In the genomic region with DNA sequence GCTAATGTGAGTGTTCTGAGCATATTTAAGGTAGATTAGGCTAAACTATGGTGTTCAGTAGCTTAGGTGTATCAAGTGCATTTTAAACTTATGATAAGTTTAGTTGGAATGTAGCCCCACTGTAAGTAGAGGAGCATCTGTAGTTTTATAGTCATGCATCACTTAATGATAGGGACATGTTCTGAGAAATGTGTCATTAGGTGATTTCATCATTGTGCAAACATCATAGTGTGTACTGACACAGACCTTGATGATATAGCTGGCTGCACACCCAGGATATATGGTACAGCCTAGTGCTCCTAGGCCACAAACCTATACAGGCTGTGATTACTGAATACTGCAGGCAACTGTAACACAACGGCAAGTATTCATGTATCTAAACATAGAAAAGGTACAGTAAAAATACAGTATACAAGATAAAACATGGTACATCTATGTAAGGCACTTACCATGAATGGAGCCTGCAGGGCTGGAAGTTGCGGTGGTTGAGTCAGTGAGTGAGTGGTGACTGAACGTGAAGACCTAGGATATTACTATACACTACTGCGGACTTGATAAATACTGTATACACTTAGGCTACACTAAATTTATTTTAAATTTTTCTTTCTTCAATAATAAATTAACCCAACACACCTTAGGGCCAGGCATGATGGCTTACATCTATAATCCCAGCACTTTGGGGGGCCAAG, we compare ENCODE assay signal across 20 cellular contexts. TPM values are rescaled to one million over a fixed set of nuclear protein-coding genes. Genes with fewer than 3 reads are reported as not detected.
DNase-seq lines count a peak whose midpoint lies in the region; ATAC-seq, FAIRE-seq and TF ChIP-seq lines count a peak whose summit lies in the region.
"Had no signal": no experiment of that assay in that cellular context is flagged by ENCODE, and none has a peak within 500 bp of the region (broad histone marks: within the 10 kb centered on the region; RNA-seq: fewer than 3 reads in every experiment).

No MANE protein-coding gene starts in this region.

- no peaks in the 10 kb centered on the region for H3K27me3 ChIP-seq in PC-3 (ENCODE audit: low read length)
- H3K27me3 ChIP-seq: left lung, thyroid gland had no signal

- ATAC-seq in A549 (peak in 1 of 2 experiments; percentile 60; a peak in 3 of 6 replicates), PC-3 (peak; percentile 99), HG03457 (IDR thresholded peaks at IDR 0.05; ENCODE audit: unreplicated experiment) (no peak), HG02571 (IDR thresholded peaks at IDR 0.05; ENCODE audit: unreplicated experiment) (no peak), HG03045 (IDR thresholded peaks at IDR 0.05; ENCODE audit: unreplicated experiment) (no peak), HG02642 (IDR thresholded peaks at IDR 0.05; ENCODE audit: poor library complexity, unreplicated experiment) (no peak)
- ATAC-seq: left lung, Right ventricle myocardium inferior had no signal

- H3K4me3 ChIP-seq in A549, result no peak overlapping the region
- H3K4me3 ChIP-seq in PC-3 (ENCODE audit: low read length), result no peak overlapping the region
- H3K4me3 ChIP-seq in fibroblast of mammary gland (ENCODE audit: control insufficient read depth, low read depth, low read length), result no peak overlapping the region
- H3K4me3 ChIP-seq: left lung, thyroid gland had no signal

- no peaks in the 10 kb centered on the region for H3K9me2 ChIP-seq in PC-3 (replicated peaks; ENCODE audit: low read length)

- H3F3A ChIP-seq in PC-3 (ENCODE audit: low read length, unreplicated experiment), result peaks cover 9% of the 10 kb centered on the region

- no peaks in the 10 kb centered on the region for H4K20me1 ChIP-seq in PC-3 (ENCODE audit: low read length)

- no peak overlapping the region for H3K27ac ChIP-seq in A549
- peak overlapping the region; percentile 67 for H3K27ac ChIP-seq in PC-3 (ENCODE audit: low read length)
- H3K27ac ChIP-seq: left lung, parathyroid adenoma, thyroid gland had no signal

- no peaks in the 10 kb centered on the region for H3K79me2 ChIP-seq in PC-3 (ENCODE audit: low read length)
- H3K79me2 ChIP-seq: parathyroid adenoma had no signal

- intact Hi-C loops in PC-3 (cut with micrococcal nuclease), result no loop called here

- no peak overlapping the region for H2AFZ ChIP-seq in PC-3 (ENCODE audit: low read length)
- H2AFZ ChIP-seq: parathyroid adenoma had no signal

- no peak for TF ChIP-seq CTCF in A549 (IDR thresholded peaks at IDR 0.05)
- TF ChIP-seq CTCF in PC-3 (conservative IDR thresholded peaks at IDR 0.05; ENCODE audit: low read depth, low read length), result no peak
- TF ChIP-seq CTCF in fibroblast of mammary gland (conservative IDR thresholded peaks at IDR 0.05; ENCODE audit: control insufficient read depth, insufficient read depth, low read depth, low read length), result no peak

- TF ChIP-seq EP300 in A549 (IDR thresholded peaks at IDR 0.05), result no peak

- no peak for FAIRE-seq in A549 (lab: Jason Lieb, UNC)

- TF ChIP-seq POLR2A in A549 (IDR thresholded peaks at IDR 0.05; ENCODE audit: low read length), result no peak

- no peaks in the 10 kb centered on the region for H3K36me3 ChIP-seq in PC-3 (ENCODE audit: low read depth, low read length)

- BruUV-seq in PC-3 (replicated peaks; lab: Mats Ljungman, UMichigan), result no TSS peak

- DNase-seq in A549 (ENCODE audit: low read depth in 1 of 2, low spot score in 1 of 2) (peak in 1 of 2 experiments; percentile 27), ELR (ENCODE audit: low read depth) (peak; percentile 40), PC-3 (peak; percentile 96), fibroblast of mammary gland (ENCODE audit: low read depth) (peak; percentile 5)
- DNase-seq: activated CD4-positive, alpha-beta T cell treated with anti-CD3 and anti-CD28 coated beads for 1 hour; aorta; CD4-positive, alpha-beta T cell; NCI-H1048; NCI-H446 treated with DMSO at 0.1 percent for 48 hours; nephron progenitor cell; stimulated activated CD4-positive, alpha-beta T cell treated with anti-CD3 and anti-CD28 coated beads, Interleukin-2, amount 100 ng/mL, for 24 hours; stimulated activated naive CD4-positive, alpha-beta T cell treated with Interleukin-2 at 50 U/mL for 16 hours; thyroid gland had no signal

- H3K9me3 ChIP-seq in A549, result no peaks in the 10 kb centered on the region
- no peaks in the 10 kb centered on the region for H3K9me3 ChIP-seq in PC-3 (ENCODE audit: low read length)
- H3K9me3 ChIP-seq: left lung, thyroid gland had no signal

- H3K9ac ChIP-seq in PC-3 (ENCODE audit: low read length), result no peak overlapping the region
- H3K9ac ChIP-seq: parathyroid adenoma had no signal

- CTCF ChIA-PET in A549 (lab: Yijun Ruan, JAX) (interaction anchor here (1.4 to 16.4 kb wide), 4 partner anchors 41 to 114 kb away, joined by 3 to 311 read pairs (median 10); a partner anchor contains a TSS), PC-3 (lab: Charles Lee) (interaction anchor here (1.0 kb wide), 2 partner anchors 78 to 102 kb away, joined by 3 to 6 read pairs; no protein-coding TSS in a partner anchor)

- H3K4me1 ChIP-seq in A549 (peaks cover 11% of the 10 kb centered on the region; the same call in 2 of the 3 replicates), PC-3 (ENCODE audit: insufficient read depth, low read length) (peaks cover 21% of the 10 kb centered on the region)
- H3K4me1 ChIP-seq: left lung, parathyroid adenoma had no signal

- POLR2A ChIA-PET in A549 (lab: Yijun Ruan, JAX), result no interaction called here
- POLR2A ChIA-PET in PC-3 (lab: Charles Lee; ENCODE audit: unreplicated experiment), result interaction anchor here (0.5 to 1.1 kb wide), 4 partner anchors 32 to 146 kb away, joined by 3 to 5 read pairs (median 4); a partner anchor contains a TSS

- WGBS in A549 (ENCODE audit: missing lambda C conversion rate), result 84% methylated on average over 4 of the region's 4 CpGs

- H3K4me2 ChIP-seq in A549 (peak overlapping the region; percentile 33; the same call in 1 of the 3 replicates), PC-3 (ENCODE audit: low read length) (peak overlapping the region; percentile 60)

- no peak for TF ChIP-seq RAD21 in A549 (conservative IDR thresholded peaks at IDR 0.05 in 1 of 2, IDR thresholded peaks at IDR 0.05 in 1 of 2)

TF ChIP-seq in A549, 52 proteins besides CTCF, POLR2A, EP300 and RAD21:
- TF ChIP-seq CEBPB (IDR thresholded peaks at IDR 0.05) (peak in 1 of 2 experiments; percentile 38; a peak in 1 of 4 replicates), FOSL2 (IDR thresholded peaks at IDR 0.05) (no peak), FOSL2 (CRISPR knock-in tag; IDR thresholded peaks at IDR 0.05) (0 out of 2 replicates have a peak, but pooled peaks have one; percentile 6), KDM5A (IDR thresholded peaks at IDR 0.05) (no peak), ZFP36 (IDR thresholded peaks at IDR 0.05; ENCODE audit: borderline replicate concordance, partially characterized antibody) (no peak), EHF (CRISPR knock-in tag; IDR thresholded peaks at IDR 0.05) (no peak)
TF ChIP-seq in A549: peak in this region for 2.

RNA-seq across cellular contexts. Expression of a gene that starts 17.9 kb away (rescaled TPM):
- polyA plus RNA-seq in A549 (2011; rRNA removed) (1.6 and 2.9 TPM in 2 replicates), A549 (2017; fragmentation: RNase III; extraction: RNeasy Plus Mini Kit Qiagen cat#74134 plus additional on column Dnase treatment) (0.63 to 0.88 TPM (median 0.65 TPM) in 3 replicates)
- polyA plus RNA-seq in A549 (2012; cell fraction: cytosol; rRNA removed), result 1.6 TPM in 2 replicates
- polyA plus RNA-seq in A549 (2012; cell fraction: nucleus; rRNA removed), result 10.3 and 11.6 TPM in 2 replicates
- polyA minus RNA-seq in A549 (2011; rRNA and poly(A)+ RNA removed), result 4.9 and 5.7 TPM in 2 replicates
- total RNA-seq in PC-3 (2014; rRNA removed), result 2.2 and 3.3 TPM in 2 replicates

RNA-seq across cellular contexts. Expression of a gene that starts 46.4 kb away (rescaled TPM):
- 4.4 and 5.7 TPM in 2 replicates for polyA plus RNA-seq in A549 (2011; rRNA removed)
- 13.5 and 15.6 TPM in 2 replicates for polyA plus RNA-seq in A549 (2012; cell fraction: cytosol; rRNA removed)
- 38.4 and 44.2 TPM in 2 replicates for polyA plus RNA-seq in A549 (2012; cell fraction: nucleus; rRNA removed)
- 4.6 to 5.1 TPM (median 4.9 TPM) in 3 replicates for polyA plus RNA-seq in A549 (2017; fragmentation: RNase III; extraction: RNeasy Plus Mini Kit Qiagen cat#74134 plus additional on column Dnase treatment)
- polyA minus RNA-seq in A549 (2011; rRNA and poly(A)+ RNA removed), result 7.2 and 8.5 TPM in 2 replicates
- 11.3 and 11.7 TPM in 2 replicates for total RNA-seq in PC-3 (2014; rRNA removed)

RNA-seq across cellular contexts. Expression of a gene that starts 55.6 kb away (rescaled TPM):
- 52.7 and 58.5 TPM in 2 replicates for polyA plus RNA-seq in A549 (2011; rRNA removed)
- polyA plus RNA-seq in A549 (2012; cell fraction: cytosol; rRNA removed), result 22.9 and 30.7 TPM in 2 replicates
- 9.2 and 12.6 TPM in 2 replicates for polyA plus RNA-seq in A549 (2012; cell fraction: nucleus; rRNA removed)
- polyA plus RNA-seq in A549 (2017; fragmentation: RNase III; extraction: RNeasy Plus Mini Kit Qiagen cat#74134 plus additional on column Dnase treatment), result 50.6 to 53.8 TPM (median 52.4 TPM) in 3 replicates
- 42.8 and 42.9 TPM in 2 replicates for polyA minus RNA-seq in A549 (2011; rRNA and poly(A)+ RNA removed)
- total RNA-seq in PC-3 (2014; rRNA removed), result 56.2 and 56.4 TPM in 2 replicates
